ENCODE assay signal across 8 cellular contexts in genomic region chr12:188910-189621, GRCh38. TPM values are rescaled to one million over a fixed set of nuclear protein-coding genes. Genes with fewer than 3 reads are reported as not detected.
A peak's percentile ranks its signal among the peaks of the same experiment; 100 is the strongest.
DNase-seq lines count a peak whose midpoint lies in the region; ATAC-seq and TF ChIP-seq lines count a peak whose summit lies in the region.

No MANE protein-coding gene starts in this region.

- DNase-seq in C1 segment of cervical spinal cord (lab: John Stamatoyannopoulos, UW) (peak in 11 of 14 donors; percentile 17 to 63 (median 40)), H9 (peak; percentile 82), Peyer's patch (peak in 2 of 3 donors; percentile 68 to 69), astrocyte of the spinal cord (ENCODE audit: low read depth, low spot score) (peak; percentile 39), iPS DF 6.9 (ENCODE audit: low read depth, low spot score) (no peak), retinal pigment epithelial cell (ENCODE audit: low read depth) (no peak), DMS79 (lab: John Stamatoyannopoulos, UW) (no peak)

- in situ Hi-C loops in astrocyte of the spinal cord (cut with HindIII; ENCODE audit: low sequenced_read_pairs) = no loop called here

- no peaks in the 10 kb centered on the region for H3K9me3 ChIP-seq in H9 (ENCODE audit: control insufficient read depth, low read depth, low read length)
- H3K9me3 ChIP-seq in Peyer's patch = no peaks in the 10 kb centered on the region
- no peaks in the 10 kb centered on the region for H3K9me3 ChIP-seq in iPS DF 6.9 (ENCODE audit: control insufficient read depth, insufficient read depth, low read length)

- peak overlapping the region; percentile 55 for H3K4me2 ChIP-seq in H9 (ENCODE audit: insufficient read depth, insufficient read length, low read length)

- H3K23me2 ChIP-seq in H9 (ENCODE audit: insufficient read length, low read depth, low read length, poor library complexity, severe bottlenecking) = peaks cover 7% of the 10 kb centered on the region

- H2BK5ac ChIP-seq in H9 (ENCODE audit: insufficient read length, low read length) = no peak overlapping the region

- H3K9me3 Mint-ChIP-seq in H9 = peaks cover 5 to 7% of the 10 kb centered on the region in 2 experiments; a peak in 3 of 5 replicates

- peak; percentile 90 for TF ChIP-seq CTCF in H9 (conservative IDR thresholded peaks at IDR 0.05)
- peak; percentile 17 to 90 (median 68) for TF ChIP-seq CTCF in Peyer's patch (IDR thresholded peaks at IDR 0.05)
- peak; percentile 70 for TF ChIP-seq CTCF in astrocyte of the spinal cord (IDR thresholded peaks at IDR 0.05; ENCODE audit: low read depth, low read length)
- TF ChIP-seq CTCF in retinal pigment epithelial cell (conservative IDR thresholded peaks at IDR 0.05; ENCODE audit: low read depth, low read length) = peak; percentile 60

- no peak for ATAC-seq in GM21360 (IDR thresholded peaks at IDR 0.05; ENCODE audit: unreplicated experiment)

- H3K36me3 ChIP-seq in Peyer's patch (no peaks in the 10 kb centered on the region), iPS DF 6.9 (ENCODE audit: control insufficient read depth, insufficient read depth, low read length) (no peaks in the 10 kb centered on the region)

- no peak overlapping the region for H2BK20ac ChIP-seq in H9 (ENCODE audit: low read depth, low read length, poor library complexity, severe bottlenecking)

- peaks cover 5 to 10% of the 10 kb centered on the region in 2 experiments; a peak in 2 of 4 replicates for H3K4me1 Mint-ChIP-seq in H9

- H3K4me1 ChIP-seq in H9 (ENCODE audit: insufficient read depth, low read length) = no peaks in the 10 kb centered on the region
- H3K4me1 ChIP-seq in Peyer's patch = peaks cover 0 to 10% (median 3%) of the 10 kb centered on the region in 4 donors
- H3K4me1 ChIP-seq in iPS DF 6.9 (ENCODE audit: control insufficient read depth, insufficient read depth, low read length) = 0 out of 2 replicates have a peak, but pooled peaks cover 1% of the 10 kb centered on the region

- no peak overlapping the region for H2BK120ac ChIP-seq in H9 (ENCODE audit: low read depth, low read length, poor library complexity, severe bottlenecking)

- no peak overlapping the region for H2BK12ac ChIP-seq in H9 (ENCODE audit: insufficient read length, low read depth, low read length)

- H3K23ac ChIP-seq in H9 (ENCODE audit: insufficient read length, low read depth, low read length) = no peak overlapping the region

- 0 out of 2 replicates have a peak overlapping the region, but pooled peaks have one; percentile 23 for H3K14ac ChIP-seq in H9 (ENCODE audit: insufficient read depth, low read length)

- no CpG with 5 or more reads among the region's 52 CpGs for WGBS in H9 (ENCODE audit: extremely low coverage, insufficient read length, low lambda C conversion rate)
- WGBS in iPS DF 6.9 (ENCODE audit: insufficient coverage, insufficient read length) = no CpG with 5 or more reads among the region's 52 CpGs

- H2AFZ ChIP-seq in H9 (ENCODE audit: low read length) = no peak overlapping the region

- no peak overlapping the region for H4K8ac ChIP-seq in H9 (replicated peaks; ENCODE audit: insufficient read length, low read depth, low read length)

- H3K56ac ChIP-seq in H9 (ENCODE audit: insufficient read length, low read depth, low read length) = no peak overlapping the region

- peaks cover 0 to 2% (median 0%) of the 10 kb centered on the region in 3 experiments; a peak in 2 of 7 replicates for H3K36me3 Mint-ChIP-seq in H9 (ENCODE audit: insufficient read depth in 1 of 3, low read depth in 3 of 3)

- H2AK5ac ChIP-seq in H9 (ENCODE audit: insufficient read length, low read length) = no peak overlapping the region

- H3K79me1 ChIP-seq in H9 (ENCODE audit: insufficient read depth, low read depth, low read length, poor library complexity, severe bottlenecking) = no peaks in the 10 kb centered on the region

- H3K27ac ChIP-seq in H9 (ENCODE audit: insufficient read length, low read depth, low read length) (no peak overlapping the region), Peyer's patch (no peak overlapping the region), iPS DF 6.9 (ENCODE audit: low read length) (no peak overlapping the region)

- H3K79me2 ChIP-seq in H9 (ENCODE audit: insufficient read depth, low read length) = no peaks in the 10 kb centered on the region

- H4K5ac ChIP-seq in H9 (ENCODE audit: insufficient read length, low read depth, low read length) = no peak overlapping the region

- no peak overlapping the region for H3K4ac ChIP-seq in H9 (ENCODE audit: low read depth, low read length)

- H3K27me3 ChIP-seq in H9 (ENCODE audit: insufficient read depth, low read length) (peaks cover 4% of the 10 kb centered on the region; the same call in 1 of the 2 replicates), Peyer's patch (no peaks in the 10 kb centered on the region), iPS DF 6.9 (ENCODE audit: control insufficient read depth, insufficient read depth, low read length) (peaks cover 2% of the 10 kb centered on the region; the same call in 1 of the 2 replicates)

- H3K4me3 ChIP-seq in Peyer's patch (peak overlapping the region; percentile 24 to 58 (median 49)), astrocyte of the spinal cord (ENCODE audit: low read depth, low read length) (peak overlapping the region; percentile 43), iPS DF 6.9 (ENCODE audit: low read length) (peak overlapping the region; percentile 65; the same call in 1 of the 2 replicates), retinal pigment epithelial cell (ENCODE audit: low read length) (peak overlapping the region; percentile 49)

- H3K27ac Mint-ChIP-seq in H9 = no peak overlapping the region

- H3K18ac ChIP-seq in H9 (ENCODE audit: insufficient read length, low read depth, low read length) = no peak overlapping the region

- no peak overlapping the region for H2BK15ac ChIP-seq in H9 (ENCODE audit: low read depth, low read length)

- peak overlapping the region; percentile 16 for H3K9ac ChIP-seq in H9 (ENCODE audit: extremely low read depth, insufficient read length, low read length)

- H3K4me3 Mint-ChIP-seq in H9 = peak overlapping the region; percentile 82 to 85

- no peak overlapping the region for H4K91ac ChIP-seq in H9 (ENCODE audit: insufficient read length, low read depth, low read length)

- no peaks in the 10 kb centered on the region for H4K20me1 ChIP-seq in H9 (ENCODE audit: control insufficient read depth, insufficient read depth, insufficient read length)

- H3K27me3 Mint-ChIP-seq in H9 (ENCODE audit: low read depth) = peaks cover 72% of the 10 kb centered on the region

- no peak overlapping the region for H3T11ph ChIP-seq in H9 (ENCODE audit: low read length)

- TF ChIP-seq POLR2A in Peyer's patch (IDR thresholded peaks at IDR 0.05) = no peak

RNA-seq across cellular contexts. Expression of gene SLC6A12, which starts 24.9 kb away (rescaled TPM):
- total RNA-seq in H9 (2021) (0.17 and 0.20 TPM in 2 replicates), Peyer's patch (1 to 10 TPM in 2 of 4 donors, not detected in 2; 1.7 to 7.9 TPM)

Comparison
In these comparisons a context has a peak if more than half of its experiments do, and no peak if none do; other contexts are left out.
1. DNase-seq: peak in C1 segment of cervical spinal cord (11 of 14), H9 (single experiment), Peyer's patch (2 of 3) and astrocyte of the spinal cord (single experiment); none in iPS DF 6.9 (single experiment), retinal pigment epithelial cell (single experiment) and DMS79 (single experiment).
2. Peak in every context shown above with its lines, with median percentiles within 50 percentile points of each other: CTCF ChIP-seq and H3K4me3 ChIP-seq.